Comparison of ENCODE assay signal across 1 cellular context in the genomic region with DNA sequence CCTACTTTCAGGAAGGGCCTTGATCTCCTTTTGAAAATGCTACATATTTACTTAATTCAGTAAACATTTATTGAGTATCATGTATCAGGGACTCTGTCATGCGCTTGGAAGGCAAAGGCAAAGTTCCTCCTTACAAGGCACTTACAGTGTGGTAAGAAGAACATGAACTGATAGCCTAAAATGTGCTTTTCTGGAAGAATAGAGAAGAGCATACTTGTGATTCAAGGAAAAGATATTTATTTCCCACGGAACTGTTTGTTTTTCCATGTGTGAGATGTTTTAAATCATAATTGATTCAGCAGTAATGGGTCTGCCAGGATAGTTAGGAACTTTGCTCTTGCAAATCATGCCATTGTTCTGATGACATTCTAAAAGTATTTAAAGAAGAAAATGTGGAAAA.
TF ChIP-seq lines count a peak whose summit lies in the region.

No MANE protein-coding gene starts in this region.

TF ChIP-seq in GM23338, 12 proteins besides CTCF, POLR2A, EP300 and RAD21 (continued from another document):
- TF ChIP-seq, protein P1, sequence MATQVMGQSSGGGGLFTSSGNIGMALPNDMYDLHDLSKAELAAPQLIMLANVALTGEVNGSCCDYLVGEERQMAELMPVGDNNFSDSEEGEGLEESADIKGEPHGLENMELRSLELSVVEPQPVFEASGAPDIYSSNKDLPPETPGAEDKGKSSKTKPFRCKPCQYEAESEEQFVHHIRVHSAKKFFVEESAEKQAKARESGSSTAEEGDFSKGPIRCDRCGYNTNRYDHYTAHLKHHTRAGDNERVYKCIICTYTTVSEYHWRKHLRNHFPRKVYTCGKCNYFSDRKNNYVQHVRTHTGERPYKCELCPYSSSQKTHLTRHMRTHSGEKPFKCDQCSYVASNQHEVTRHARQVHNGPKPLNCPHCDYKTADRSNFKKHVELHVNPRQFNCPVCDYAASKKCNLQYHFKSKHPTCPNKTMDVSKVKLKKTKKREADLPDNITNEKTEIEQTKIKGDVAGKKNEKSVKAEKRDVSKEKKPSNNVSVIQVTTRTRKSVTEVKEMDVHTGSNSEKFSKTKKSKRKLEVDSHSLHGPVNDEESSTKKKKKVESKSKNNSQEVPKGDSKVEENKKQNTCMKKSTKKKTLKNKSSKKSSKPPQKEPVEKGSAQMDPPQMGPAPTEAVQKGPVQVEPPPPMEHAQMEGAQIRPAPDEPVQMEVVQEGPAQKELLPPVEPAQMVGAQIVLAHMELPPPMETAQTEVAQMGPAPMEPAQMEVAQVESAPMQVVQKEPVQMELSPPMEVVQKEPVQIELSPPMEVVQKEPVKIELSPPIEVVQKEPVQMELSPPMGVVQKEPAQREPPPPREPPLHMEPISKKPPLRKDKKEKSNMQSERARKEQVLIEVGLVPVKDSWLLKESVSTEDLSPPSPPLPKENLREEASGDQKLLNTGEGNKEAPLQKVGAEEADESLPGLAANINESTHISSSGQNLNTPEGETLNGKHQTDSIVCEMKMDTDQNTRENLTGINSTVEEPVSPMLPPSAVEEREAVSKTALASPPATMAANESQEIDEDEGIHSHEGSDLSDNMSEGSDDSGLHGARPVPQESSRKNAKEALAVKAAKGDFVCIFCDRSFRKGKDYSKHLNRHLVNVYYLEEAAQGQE (IDR thresholded peaks at IDR 0.05; ENCODE audit: unreplicated experiment) = no peak
- TF ChIP-seq, protein P2, sequence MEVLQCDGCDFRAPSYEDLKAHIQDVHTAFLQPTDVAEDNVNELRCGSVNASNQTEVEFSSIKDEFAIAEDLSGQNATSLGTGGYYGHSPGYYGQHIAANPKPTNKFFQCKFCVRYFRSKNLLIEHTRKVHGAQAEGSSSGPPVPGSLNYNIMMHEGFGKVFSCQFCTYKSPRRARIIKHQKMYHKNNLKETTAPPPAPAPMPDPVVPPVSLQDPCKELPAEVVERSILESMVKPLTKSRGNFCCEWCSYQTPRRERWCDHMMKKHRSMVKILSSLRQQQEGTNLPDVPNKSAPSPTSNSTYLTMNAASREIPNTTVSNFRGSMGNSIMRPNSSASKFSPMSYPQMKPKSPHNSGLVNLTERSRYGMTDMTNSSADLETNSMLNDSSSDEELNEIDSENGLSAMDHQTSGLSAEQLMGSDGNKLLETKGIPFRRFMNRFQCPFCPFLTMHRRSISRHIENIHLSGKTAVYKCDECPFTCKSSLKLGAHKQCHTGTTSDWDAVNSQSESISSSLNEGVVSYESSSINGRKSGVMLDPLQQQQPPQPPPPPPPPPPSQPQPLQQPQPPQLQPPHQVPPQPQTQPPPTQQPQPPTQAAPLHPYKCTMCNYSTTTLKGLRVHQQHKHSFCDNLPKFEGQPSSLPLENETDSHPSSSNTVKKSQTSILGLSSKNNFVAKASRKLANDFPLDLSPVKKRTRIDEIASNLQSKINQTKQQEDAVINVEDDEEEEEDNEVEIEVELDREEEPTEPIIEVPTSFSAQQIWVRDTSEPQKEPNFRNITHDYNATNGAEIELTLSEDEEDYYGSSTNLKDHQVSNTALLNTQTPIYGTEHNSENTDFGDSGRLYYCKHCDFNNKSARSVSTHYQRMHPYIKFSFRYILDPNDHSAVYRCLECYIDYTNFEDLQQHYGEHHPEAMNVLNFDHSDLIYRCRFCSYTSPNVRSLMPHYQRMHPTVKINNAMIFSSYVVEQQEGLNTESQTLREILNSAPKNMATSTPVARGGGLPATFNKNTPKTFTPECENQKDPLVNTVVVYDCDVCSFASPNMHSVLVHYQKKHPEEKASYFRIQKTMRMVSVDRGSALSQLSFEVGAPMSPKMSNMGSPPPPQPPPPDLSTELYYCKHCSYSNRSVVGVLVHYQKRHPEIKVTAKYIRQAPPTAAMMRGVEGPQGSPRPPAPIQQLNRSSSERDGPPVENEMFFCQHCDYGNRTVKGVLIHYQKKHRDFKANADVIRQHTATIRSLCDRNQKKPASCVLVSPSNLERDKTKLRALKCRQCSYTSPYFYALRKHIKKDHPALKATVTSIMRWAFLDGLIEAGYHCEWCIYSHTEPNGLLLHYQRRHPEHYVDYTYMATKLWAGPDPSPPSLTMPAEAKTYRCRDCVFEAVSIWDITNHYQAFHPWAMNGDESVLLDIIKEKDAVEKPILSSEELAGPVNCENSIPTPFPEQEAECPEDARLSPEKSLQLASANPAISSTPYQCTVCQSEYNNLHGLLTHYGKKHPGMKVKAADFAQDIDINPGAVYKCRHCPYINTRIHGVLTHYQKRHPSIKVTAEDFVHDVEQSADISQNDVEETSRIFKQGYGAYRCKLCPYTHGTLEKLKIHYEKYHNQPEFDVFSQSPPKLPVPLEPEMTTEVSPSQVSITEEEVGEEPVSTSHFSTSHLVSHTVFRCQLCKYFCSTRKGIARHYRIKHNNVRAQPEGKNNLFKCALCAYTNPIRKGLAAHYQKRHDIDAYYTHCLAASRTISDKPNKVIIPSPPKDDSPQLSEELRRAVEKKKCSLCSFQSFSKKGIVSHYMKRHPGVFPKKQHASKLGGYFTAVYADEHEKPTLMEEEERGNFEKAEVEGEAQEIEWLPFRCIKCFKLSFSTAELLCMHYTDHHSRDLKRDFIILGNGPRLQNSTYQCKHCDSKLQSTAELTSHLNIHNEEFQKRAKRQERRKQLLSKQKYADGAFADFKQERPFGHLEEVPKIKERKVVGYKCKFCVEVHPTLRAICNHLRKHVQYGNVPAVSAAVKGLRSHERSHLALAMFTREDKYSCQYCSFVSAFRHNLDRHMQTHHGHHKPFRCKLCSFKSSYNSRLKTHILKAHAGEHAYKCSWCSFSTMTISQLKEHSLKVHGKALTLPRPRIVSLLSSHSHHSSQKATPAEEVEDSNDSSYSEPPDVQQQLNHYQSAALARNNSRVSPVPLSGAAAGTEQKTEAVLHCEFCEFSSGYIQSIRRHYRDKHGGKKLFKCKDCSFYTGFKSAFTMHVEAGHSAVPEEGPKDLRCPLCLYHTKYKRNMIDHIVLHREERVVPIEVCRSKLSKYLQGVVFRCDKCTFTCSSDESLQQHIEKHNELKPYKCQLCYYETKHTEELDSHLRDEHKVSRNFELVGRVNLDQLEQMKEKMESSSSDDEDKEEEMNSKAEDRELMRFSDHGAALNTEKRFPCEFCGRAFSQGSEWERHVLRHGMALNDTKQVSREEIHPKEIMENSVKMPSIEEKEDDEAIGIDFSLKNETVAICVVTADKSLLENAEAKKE (CRISPR knock-in tag; IDR thresholded peaks at IDR 0.05) = no peak
